8 cellular contexts compared by ENCODE assay signal in genomic region chr1:1273535-1274298, GRCh38. TPM values are rescaled to one million over a fixed set of nuclear protein-coding genes. Genes with fewer than 3 reads are reported as not detected.
DNase-seq lines count a peak whose midpoint lies in the region; ATAC-seq and TF ChIP-seq lines count a peak whose summit lies in the region.

Gene UBE2J2, minus strand, starts transcription at chr1:1273854. Its CDS starts 5,862 bp downstream, at chr1:1267992.

- H3K4me1 ChIP-seq in CD8-positive, alpha-beta memory T cell (ENCODE audit: insufficient read depth, low read length), result peaks cover 39% of the 10 kb centered on the region
- H3K4me1 ChIP-seq in HUES64 (ENCODE audit: insufficient read depth, low read length) (no peaks in the 10 kb centered on the region; the same call in 1 of the 2 replicates), PC-3 (ENCODE audit: insufficient read depth, low read length) (peaks cover 29% of the 10 kb centered on the region), mucosa of rectum (ENCODE audit: control insufficient read depth in 2 of 2, insufficient read depth in 2 of 2, low read length in 2 of 2) (peaks cover 21 to 29% of the 10 kb centered on the region in 2 donors)

- WGBS in HUES64, result under 1% methylated on average over 101 of the region's 103 CpGs

- peaks cover 3% of the 10 kb centered on the region for H3F3A ChIP-seq in PC-3 (ENCODE audit: low read length, unreplicated experiment)

- H2AFZ ChIP-seq in PC-3 (ENCODE audit: low read length), result peak within 1 kb of the TSS; percentile 78

- peak; percentile 88 to 95 (median 90) for DNase-seq in CD8-positive, alpha-beta memory T cell
- DNase-seq in PC-3 (peak; percentile 91), activated T-cell treated with anti-CD3 and anti-CD28 coated beads for 48 hours (ENCODE audit: low read depth) (peak; percentile 94), epithelial cell of proximal tubule (ENCODE audit: low read depth) (no peak)
- DNase-seq in stimulated activated CD8-positive, alpha-beta memory T cell treated with anti-CD3 and anti-CD28 coated beads, Interleukin-4, amount 100 ng/mL, for 4 hours (ENCODE audit: low read depth in 2 of 2, low spot score in 1 of 2), result peak; percentile 88 to 89

- POLR2A ChIA-PET in CD8-positive, alpha-beta memory T cell (lab: Charles Lee), result interaction anchor here (0.6 to 1.4 kb wide), 3 partner anchors 11 to 41 kb away, joined by 3 read pairs; no protein-coding TSS in a partner anchor
- POLR2A ChIA-PET in PC-3 (lab: Charles Lee; ENCODE audit: unreplicated experiment), result interaction anchor here (0.6 kb wide), 2 partner anchors 10 to 293 kb away, joined by 3 to 11 read pairs; no protein-coding TSS in a partner anchor

- H3K4me3 Mint-ChIP-seq in CD8-positive, alpha-beta memory T cell, result peak within 1 kb of the TSS; percentile 85 to 92 (median 87)

- intact Hi-C loops in PC-3 (cut with micrococcal nuclease), result no loop called here

- H3K36me3 ChIP-seq in CD8-positive, alpha-beta memory T cell (ENCODE audit: insufficient read depth, low read length), result no peaks in the 10 kb centered on the region
- H3K36me3 ChIP-seq in HUES64 (ENCODE audit: insufficient read depth, low read length), result peaks cover 9% of the 10 kb centered on the region
- H3K36me3 ChIP-seq in PC-3 (ENCODE audit: low read depth, low read length), result peaks cover 13% of the 10 kb centered on the region; the same call in 1 of the 2 replicates
- peaks cover 0 to 4% of the 10 kb centered on the region in 2 donors for H3K36me3 ChIP-seq in mucosa of rectum (ENCODE audit: control insufficient read depth in 2 of 2, insufficient read depth in 2 of 2, low read length in 2 of 2)

- peak within 1 kb of the TSS; percentile 72 for H3K27ac ChIP-seq in CD8-positive, alpha-beta memory T cell (ENCODE audit: low read depth, low read length)
- H3K27ac ChIP-seq in HUES64 (ENCODE audit: low read depth, low read length) (peak within 1 kb of the TSS; percentile 68), PC-3 (ENCODE audit: low read length) (peak within 1 kb of the TSS; percentile 90), mucosa of rectum (ENCODE audit: low read depth in 2 of 2, low read length in 2 of 2) (peak within 1 kb of the TSS; percentile 75 to 80)

- peak within 1 kb of the TSS; percentile 84 for H3K4me3 ChIP-seq in CD8-positive, alpha-beta memory T cell (ENCODE audit: low read length)
- peak within 1 kb of the TSS; percentile 95 for H3K4me3 ChIP-seq in HUES64 (ENCODE audit: low read length)
- H3K4me3 ChIP-seq in PC-3 (ENCODE audit: low read length), result peak within 1 kb of the TSS; percentile 96
- H3K4me3 ChIP-seq in epithelial cell of proximal tubule (ENCODE audit: low read depth, low read length), result peak within 1 kb of the TSS; percentile 73
- peak within 1 kb of the TSS; percentile 78 to 87 for H3K4me3 ChIP-seq in mucosa of rectum (ENCODE audit: low read length in 2 of 2)

- H3K27me3 Mint-ChIP-seq in CD8-positive, alpha-beta memory T cell, result no peaks in the 10 kb centered on the region

- no peak for TF ChIP-seq CTCF in PC-3 (conservative IDR thresholded peaks at IDR 0.05; ENCODE audit: low read depth, low read length)
- no peak for TF ChIP-seq CTCF in epithelial cell of proximal tubule (conservative IDR thresholded peaks at IDR 0.05; ENCODE audit: low read depth, low read length)

- H3K36me3 Mint-ChIP-seq in CD8-positive, alpha-beta memory T cell, result peaks cover 0 to 30% (median 3%) of the 10 kb centered on the region in 3 donors

- no TSS peak for BruUV-seq in PC-3 (replicated peaks; lab: Mats Ljungman, UMichigan)

- H3K27ac Mint-ChIP-seq in CD8-positive, alpha-beta memory T cell, result peak within 1 kb of the TSS; percentile 76 to 93 (median 88)

- no peaks in the 10 kb centered on the region for H3K27me3 ChIP-seq in CD8-positive, alpha-beta memory T cell (ENCODE audit: insufficient read depth, low read length, poor library complexity, severe bottlenecking)
- no peaks in the 10 kb centered on the region for H3K27me3 ChIP-seq in HUES64 (ENCODE audit: insufficient read depth, low read length)
- H3K27me3 ChIP-seq in PC-3 (ENCODE audit: low read length), result no peaks in the 10 kb centered on the region
- H3K27me3 ChIP-seq in mucosa of rectum (ENCODE audit: control insufficient read depth in 2 of 2, insufficient read depth in 2 of 2, low read length in 2 of 2), result no peaks in the 10 kb centered on the region

- peak within 1 kb of the TSS; percentile 100 for H3K4me2 ChIP-seq in PC-3 (ENCODE audit: low read length)

- H3K4me1 Mint-ChIP-seq in CD8-positive, alpha-beta memory T cell, result peaks cover 28 to 46% (median 37%) of the 10 kb centered on the region in 3 donors

- peak within 1 kb of the TSS; percentile 98 for H3K9ac ChIP-seq in HUES64 (ENCODE audit: low read depth, low read length)
- peak within 1 kb of the TSS; percentile 98 for H3K9ac ChIP-seq in PC-3 (ENCODE audit: low read length)
- peak within 1 kb of the TSS; percentile 90 to 93 for H3K9ac ChIP-seq in mucosa of rectum (ENCODE audit: low read depth in 1 of 2, low read length in 2 of 2)

- H3K79me2 ChIP-seq in PC-3 (ENCODE audit: low read length), result peaks cover 56% of the 10 kb centered on the region

- H3K9me2 ChIP-seq in PC-3 (replicated peaks; ENCODE audit: low read length), result no peaks in the 10 kb centered on the region

- peaks cover 12% of the 10 kb centered on the region for H4K20me1 ChIP-seq in PC-3 (ENCODE audit: low read length)

- no peaks in the 10 kb centered on the region for H3K9me3 ChIP-seq in CD8-positive, alpha-beta memory T cell (ENCODE audit: low read length)
- H3K9me3 ChIP-seq in HUES64 (ENCODE audit: insufficient read depth, low read depth, low read length) (no peaks in the 10 kb centered on the region), PC-3 (ENCODE audit: low read length) (no peaks in the 10 kb centered on the region), mucosa of rectum (ENCODE audit: control insufficient read depth in 2 of 2, low read length in 2 of 2) (no peaks in the 10 kb centered on the region)

- H3K9me3 Mint-ChIP-seq in CD8-positive, alpha-beta memory T cell, result no peaks in the 10 kb centered on the region

- CTCF ChIA-PET in CD8-positive, alpha-beta memory T cell (lab: Charles Lee), result interaction anchor here (0.6 to 1.4 kb wide), 2 partner anchors 23 to 98 kb away, joined by 3 read pairs; no protein-coding TSS in a partner anchor
- CTCF ChIA-PET in PC-3 (lab: Charles Lee), result interaction anchor here (0.5 to 0.6 kb wide), 4 partner anchors 43 to 195 kb away, joined by 3 to 11 read pairs (median 6); no protein-coding TSS in a partner anchor

- ATAC-seq in GM21367 (IDR thresholded peaks at IDR 0.05; ENCODE audit: unreplicated experiment), result peak; percentile 66
- ATAC-seq in PC-3, result peak; percentile 80

RNA-seq across cellular contexts. Expression of gene UBE2J2, which starts in this region (rescaled TPM):
- total RNA-seq in CD8-positive, alpha-beta memory T cell, result 10 to 100 TPM; 76.7 to 79.3 TPM
- 79.7 TPM for polyA plus RNA-seq in CD8-positive, alpha-beta memory T cell
- 57.3 TPM for polyA plus RNA-seq in HUES64 (2013, experiment 1 of 2)
- polyA plus RNA-seq in HUES64 (2013, experiment 2 of 2), result 50.0 TPM
- total RNA-seq in PC-3 (2014; rRNA removed) (182 and 200 TPM in 2 replicates), epithelial cell of proximal tubule (49.3 and 84.1 TPM in 2 replicates)
